20 cellular contexts compared by ENCODE assay signal in the genomic region with DNA sequence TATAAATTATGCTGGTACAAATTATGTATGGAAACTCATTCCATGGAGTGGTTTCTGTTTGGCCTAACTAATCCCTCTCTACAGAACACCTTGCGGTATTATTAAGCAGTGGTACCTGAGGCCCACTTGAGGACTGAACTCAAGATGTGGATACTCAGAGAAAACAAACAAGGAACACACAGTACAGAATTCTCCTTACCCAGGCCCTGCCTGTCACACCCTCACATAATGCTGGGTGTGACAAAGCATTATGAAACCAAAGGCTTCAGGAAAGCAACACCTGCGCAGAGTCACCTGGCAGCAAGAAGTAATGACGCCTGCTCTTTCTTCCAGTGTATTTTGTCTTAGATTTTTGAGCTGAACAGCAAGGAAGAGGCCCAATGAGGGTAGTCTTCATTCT.
"Had no signal": no experiment of that assay in that cellular context is flagged by ENCODE, and none has a peak within 500 bp of the region (broad histone marks: within the 10 kb centered on the region; RNA-seq: fewer than 3 reads in every experiment).

No MANE protein-coding gene starts in this region.

- H3K9me3 ChIP-seq: pancreas, psoas muscle, right atrium auricular region had no signal

- ATAC-seq: activated CD8-positive, alpha-beta memory T cell treated with anti-CD3 and anti-CD28 coated beads, Interleukin-2, amount 10 ng/mL, durations not matched to agents 7 days and 5 days; activated CD8-positive, alpha-beta T cell treated with anti-CD3 and anti-CD28 coated beads for 36 hours; psoas muscle; T-helper 17 cell had no signal

- H3K27me3 ChIP-seq: foreskin keratinocyte, pancreas, right atrium auricular region had no signal

- H3K4me3 ChIP-seq: left ventricle myocardium inferior, pancreas, psoas muscle, right atrium auricular region, spleen had no signal

- H3K4me1 ChIP-seq: foreskin keratinocyte, left ventricle myocardium inferior, pancreas, right atrium auricular region, spleen had no signal

- H3K36me3 ChIP-seq: left ventricle myocardium inferior, pancreas, right atrium auricular region, spleen had no signal

- DNase-seq: activated CD4-positive, alpha-beta T cell treated with anti-CD3 and anti-CD28 coated beads, Interleukin-2, amount 10 ng/mL, durations not matched to agents 7 days and 5 days; activated CD4-positive, CD25-positive, alpha-beta regulatory T cell; activated CD8-positive, alpha-beta memory T cell treated with anti-CD3 and anti-CD28 coated beads, Interleukin-2, amount 10 ng/mL, durations not matched to agents 7 days and 5 days; activated CD8-positive, alpha-beta T cell treated with anti-CD3 and anti-CD28 coated beads for 36 hours; activated effector memory CD4-positive, alpha-beta T cell treated with anti-CD3 and anti-CD28 coated beads, Interleukin-2, amount 50 U/mL, for 16 hours; activated naive CD4-positive, alpha-beta T cell treated with anti-CD3 and anti-CD28 coated beads, Interleukin-2, amount 10 ng/mL, durations not matched to agents 7 days and 5 days; activated T-cell treated with anti-CD3 and anti-CD28 coated beads for 4 hours; amygdala; cerebellar nuclear complex; cortex of kidney; kidney; left ventricle myocardium inferior; pancreas; psoas muscle; spleen; stimulated activated CD4-positive, alpha-beta T cell treated with anti-CD3 and anti-CD28 coated beads, Interleukin-4, amount 100 ng/mL, for 1 hour; stimulated activated naive CD4-positive, alpha-beta T cell treated with Interleukin-2 at 50 U/mL for 16 hours; T-helper 17 cell had no signal

- H3K27ac ChIP-seq: foreskin keratinocyte, left ventricle myocardium inferior, pancreas, psoas muscle, right atrium auricular region, spleen had no signal
